ENCODE assay signal across 24 cellular contexts in the genomic region with DNA sequence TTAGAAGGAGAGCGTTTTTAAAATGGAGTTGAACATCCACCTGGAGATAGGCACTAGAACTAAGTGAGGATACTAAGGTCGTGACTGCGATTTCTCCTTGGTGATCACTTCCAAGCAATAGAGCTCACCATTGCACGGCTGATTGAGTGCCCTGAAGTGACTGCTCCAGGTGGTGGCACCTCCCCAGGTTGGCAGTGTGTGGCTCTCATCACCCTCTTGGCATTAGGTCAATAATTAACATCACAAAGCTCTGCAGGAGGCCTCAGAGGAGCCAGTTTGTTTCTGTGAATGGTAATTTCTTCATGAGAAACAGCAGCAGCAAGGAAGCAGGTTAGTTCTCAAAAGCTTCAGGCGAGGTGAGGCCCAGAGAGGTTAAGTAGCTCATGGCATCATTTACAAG.
DNase-seq lines count a peak whose midpoint lies in the region; ATAC-seq, FAIRE-seq and TF ChIP-seq lines count a peak whose summit lies in the region.
"Had no signal": no experiment of that assay in that cellular context is flagged by ENCODE, and none has a peak within 500 bp of the region (broad histone marks: within the 10 kb centered on the region; RNA-seq: fewer than 3 reads in every experiment).

No MANE protein-coding gene starts in this region.

- no peaks in the 10 kb centered on the region for H3K27me3 ChIP-seq in mammary epithelial cell (ENCODE audit: insufficient read depth, low read length)
- H3K27me3 ChIP-seq: BLaER1 treated with 17β-estradiol and CSF1 and Interleukin-3, amounts not matched to agents 10 nM and 100 nM; esophagus muscularis mucosa; uterus had no signal

- in situ Hi-C loops in mammary epithelial cell (cut with MboI; ENCODE audit: low sequenced_read_pairs in 2 of 2), result no loop called here

- CTCF ChIA-PET in mammary epithelial cell (lab: Charles Lee; ENCODE audit: low non-redundant PET), result no interaction called here

- WGBS in mammary epithelial cell (ENCODE audit: low coverage, missing lambda C conversion rate), result 73% methylated on average over 5 of the region's 5 CpGs

- no peak overlapping the region for H3K27ac ChIP-seq in mammary epithelial cell (ENCODE audit: insufficient read depth, low read depth, low read length)
- H3K27ac ChIP-seq: BLaER1 treated with 17β-estradiol and CSF1 and Interleukin-3, amounts not matched to agents 10 nM and 100 nM; esophagus muscularis mucosa; foreskin keratinocyte; thoracic aorta; uterus had no signal

- ATAC-seq in HG03139 (IDR thresholded peaks at IDR 0.05; ENCODE audit: unreplicated experiment) (no peak), GM18519 (IDR thresholded peaks at IDR 0.05; ENCODE audit: low FRiP score, unreplicated experiment) (no peak)
- ATAC-seq: activated CD8-positive, alpha-beta T cell treated with anti-CD3 and anti-CD28 coated beads, Interleukin-2, amount 10 ng/mL, durations not matched to agents 7 days and 5 days; foreskin keratinocyte; left lobe of liver; naive thymus-derived CD8-positive, alpha-beta T cell; T-helper 17 cell had no signal

- DNase-seq in DMS79 (lab: John Stamatoyannopoulos, UW), result peak; percentile 85
- DNase-seq in NCI-H1417 (lab: John Stamatoyannopoulos, UW), result peak in 2 of 3 experiments; percentile 76 to 91
- peak; percentile 7 for DNase-seq in RCC 7860 (ENCODE audit: low spot score)
- peak; percentile 92 for DNase-seq in kidney tubule cell (ENCODE audit: low spot score)
- no peak for DNase-seq in stimulated activated CD4-positive, alpha-beta T cell treated with anti-CD3 and anti-CD28 coated beads, Interleukin-2, amount 100 ng/mL, for 48 hours
- DNase-seq in mammary epithelial cell, result no peak
- DNase-seq: activated CD4-positive, alpha-beta T cell treated with anti-CD3 and anti-CD28 coated beads for 1 hour; activated CD8-positive, alpha-beta T cell treated with anti-CD3 and anti-CD28 coated beads, Interleukin-2, amount 10 ng/mL, durations not matched to agents 7 days and 5 days; cortex of kidney; foreskin keratinocyte; Kasumi-1; midbrain; naive thymus-derived CD8-positive, alpha-beta T cell; NCI-H2081 treated with DMSO at 0.1 percent for 48 hours; NCI-H774; SK-N-SH; T-helper 17 cell; uterus had no signal

- no TSS peak for BruUV-seq in mammary epithelial cell (replicated peaks; lab: Mats Ljungman, UMichigan)

- H3K4me2 ChIP-seq in mammary epithelial cell (ENCODE audit: insufficient read depth, low read depth, low read length), result no peak overlapping the region
- H3K4me2 ChIP-seq: BLaER1 treated with 17β-estradiol and CSF1 and Interleukin-3, amounts not matched to agents 10 nM and 100 nM; SK-N-SH had no signal

- no peaks in the 10 kb centered on the region for H3K4me1 ChIP-seq in mammary epithelial cell (ENCODE audit: insufficient read depth, low read length)
- H3K4me1 ChIP-seq: esophagus muscularis mucosa, foreskin keratinocyte, uterus had no signal

- H3K79me2 ChIP-seq in mammary epithelial cell (ENCODE audit: insufficient read depth, low read length), result no peaks in the 10 kb centered on the region

- no peaks in the 10 kb centered on the region for H3K36me3 ChIP-seq in mammary epithelial cell (ENCODE audit: insufficient read depth, low read length)
- H3K36me3 ChIP-seq: BLaER1 treated with 17β-estradiol and CSF1 and Interleukin-3, amounts not matched to agents 10 nM and 100 nM; esophagus muscularis mucosa; thoracic aorta; uterus had no signal

- H4K20me1 ChIP-seq in mammary epithelial cell (ENCODE audit: insufficient read depth, low read length), result no peaks in the 10 kb centered on the region
- H4K20me1 ChIP-seq: BLaER1 treated with 17β-estradiol and CSF1 and Interleukin-3, amounts not matched to agents 10 nM and 100 nM had no signal

- no peak for FAIRE-seq in RCC 7860 (lab: Jason Lieb, UNC)

- intact Hi-C loops in mammary epithelial cell (cut with micrococcal nuclease), result no loop called here

- TF ChIP-seq CTCF in mammary epithelial cell (conservative IDR thresholded peaks at IDR 0.05 in 1 of 2, IDR thresholded peaks at IDR 0.05 in 1 of 2; ENCODE audit: extremely low read depth in 1 of 2, insufficient read depth in 1 of 2, low read depth in 1 of 2, low read length in 2 of 2), result no peak

- H3K9ac ChIP-seq in mammary epithelial cell (ENCODE audit: insufficient read depth, low read length), result no peak overlapping the region
- H3K9ac ChIP-seq: BLaER1 treated with 17β-estradiol and CSF1 and Interleukin-3, amounts not matched to agents 10 nM and 100 nM; SK-N-SH had no signal

- dilution Hi-C loops in mammary epithelial cell (cut with HindIII; ENCODE audit: low sequenced_read_pairs), result no loop called here

- H3K9me3 ChIP-seq in mammary epithelial cell (replicated peaks; ENCODE audit: insufficient read depth, low read length), result no peaks in the 10 kb centered on the region
- H3K9me3 ChIP-seq: BLaER1 treated with 17β-estradiol and CSF1 and Interleukin-3, amounts not matched to agents 10 nM and 100 nM; esophagus muscularis mucosa; SK-N-SH; thoracic aorta; uterus had no signal

- H2AFZ ChIP-seq in mammary epithelial cell (ENCODE audit: low read depth, low read length), result no peak overlapping the region

- no peak overlapping the region for H3K4me3 ChIP-seq in mammary epithelial cell (replicated peaks in 1 of 3; ENCODE audit: insufficient read depth in 1 of 3, low read depth in 2 of 3, low read length in 3 of 3)
- H3K4me3 ChIP-seq: BLaER1 treated with 17β-estradiol and CSF1 and Interleukin-3, amounts not matched to agents 10 nM and 100 nM; esophagus muscularis mucosa; thoracic aorta; uterus had no signal

Comparison
In these comparisons a context has a peak if more than half of its experiments do, and no peak if none do; other contexts are left out.
1. DNase-seq: peak in DMS79 (single experiment), NCI-H1417 (2 of 3), RCC 7860 (single experiment) and kidney tubule cell (single experiment); none in stimulated activated CD4-positive, alpha-beta T cell treated with anti-CD3 and anti-CD28 coated beads, Interleukin-2, amount 100 ng/mL, for 48 hours (0 of 2) and mammary epithelial cell (single experiment).